ENCODE assay signal across 1 cellular context in genomic region chr4:83297548-83298260, GRCh38.
TF ChIP-seq lines count a peak whose summit lies in the region.

No MANE protein-coding gene starts in this region.

TF ChIP-seq in IMR-90, 13 proteins besides CTCF, POLR2A, EP300 and RAD21:
- TF ChIP-seq FOS (IDR thresholded peaks at IDR 0.05; ENCODE audit: low read depth, low read length) (no peak), MAFK (IDR thresholded peaks at IDR 0.05; ENCODE audit: low read depth, low read length) (0 out of 2 replicates have a peak, but pooled peaks have one; percentile 5)
